In genomic region chr12:122847921-122848421, GRCh38 we compare ENCODE assay signal across 22 cellular contexts.
"Had no signal": no experiment of that assay in that cellular context is flagged by ENCODE, and none has a peak within 500 bp of the region (broad histone marks: within the 10 kb centered on the region; RNA-seq: fewer than 3 reads in every experiment).

No MANE protein-coding gene starts in this region.

- H3K27ac ChIP-seq: body of pancreas, foreskin keratinocyte, neural progenitor cell, pancreas had no signal

- ATAC-seq: activated CD4-positive, CD25-positive, alpha-beta regulatory T cell treated with anti-CD3 and anti-CD28 coated beads, Interleukin-2, amount 50 U/mL, for 24 hours; activated CD8-positive, alpha-beta memory T cell treated with anti-CD3 and anti-CD28 coated beads, Interleukin-2, amount 10 ng/mL, durations not matched to agents 7 days and 5 days; body of pancreas; effector memory CD8-positive, alpha-beta T cell; foreskin keratinocyte; left colon; pancreas had no signal

- H3K9me3 Mint-ChIP-seq: effector memory CD8-positive, alpha-beta T cell; immature natural killer cell; naive B cell; neural progenitor cell had no signal

- H3K27me3 Mint-ChIP-seq: activated CD8-positive, alpha-beta memory T cell treated with anti-CD3 and anti-CD28 coated beads, Interleukin-2, amount 10 ng/mL, durations not matched to agents 7 days and 5 days; activated naive CD8-positive, alpha-beta T cell; effector memory CD8-positive, alpha-beta T cell; naive B cell had no signal

- H3K4me3 Mint-ChIP-seq: activated CD8-positive, alpha-beta memory T cell treated with anti-CD3 and anti-CD28 coated beads, Interleukin-2, amount 10 ng/mL, durations not matched to agents 7 days and 5 days; activated naive CD8-positive, alpha-beta T cell; effector memory CD8-positive, alpha-beta T cell; immature natural killer cell; naive B cell; neural progenitor cell had no signal

- H3K4me1 Mint-ChIP-seq: activated CD8-positive, alpha-beta memory T cell treated with anti-CD3 and anti-CD28 coated beads, Interleukin-2, amount 10 ng/mL, durations not matched to agents 7 days and 5 days; immature natural killer cell had no signal

- H3K36me3 Mint-ChIP-seq: activated CD8-positive, alpha-beta memory T cell treated with anti-CD3 and anti-CD28 coated beads, Interleukin-2, amount 10 ng/mL, durations not matched to agents 7 days and 5 days; activated naive CD8-positive, alpha-beta T cell had no signal

- DNase-seq: activated CD4-positive, alpha-beta T cell treated with anti-CD3 and anti-CD28 coated beads, Interleukin-2, amount 50 U/mL, for 48 hours; activated CD8-positive, alpha-beta memory T cell treated with anti-CD3 and anti-CD28 coated beads, Interleukin-2, amount 10 ng/mL, durations not matched to agents 7 days and 5 days; activated gamma-delta T cell treated with Interleukin-2 at 50 U/mL for 16 hours; activated T-cell treated with anti-CD3 and anti-CD28 coated beads, Interleukin-2, amount 50 U/mL, for 1 hour; amniotic stem cell; body of pancreas; central memory CD4-positive, alpha-beta T cell; effector memory CD8-positive, alpha-beta T cell; foreskin keratinocyte; immature natural killer cell; naive B cell; stimulated activated CD4-positive, alpha-beta T cell treated with anti-CD3 and anti-CD28 coated beads, Interleukin-12 subunit alpha, Interleukin-12 subunit beta, amount 100 ng/mL, for 4 hours; stimulated activated CD4-positive, alpha-beta T cell treated with anti-CD3 and anti-CD28 coated beads, Interleukin-2, amount 100 ng/mL, for 24 hours; stimulated activated naive CD4-positive, alpha-beta T cell; T-helper 1 cell; T1000; trophoblast cell had no signal

- H3K27ac Mint-ChIP-seq: activated CD8-positive, alpha-beta memory T cell treated with anti-CD3 and anti-CD28 coated beads, Interleukin-2, amount 10 ng/mL, durations not matched to agents 7 days and 5 days; activated naive CD8-positive, alpha-beta T cell; immature natural killer cell; neural progenitor cell had no signal
